Comparison of ENCODE assay signal across 1 cellular context in genomic region chr2:86105252-86105968, GRCh38.
TF ChIP-seq lines count a peak whose summit lies in the region.

POLR1A (minus strand) TSS chr2:86105886; CDS start chr2:86105776, 110 bp downstream.

TF ChIP-seq in SK-N-SH, 30 proteins besides CTCF, POLR2A, EP300 and RAD21 (continued from another document):
- TF ChIP-seq REST (IDR thresholded peaks at IDR 0.05; ENCODE audit: low read depth, low read length) (no peak), NFIC (IDR thresholded peaks at IDR 0.05; ENCODE audit: borderline replicate concordance) (no peak), USF2 (IDR thresholded peaks at IDR 0.05; ENCODE audit: borderline replicate concordance, low read depth, low read length) (no peak), IRF3 (IDR thresholded peaks at IDR 0.05; ENCODE audit: low read depth, low read length) (no peak), PBX3 (IDR thresholded peaks at IDR 0.05) (no peak), RXRA (IDR thresholded peaks at IDR 0.05; ENCODE audit: borderline replicate concordance, low read depth) (no peak), TAF1 (IDR thresholded peaks at IDR 0.05; ENCODE audit: borderline replicate concordance, low read depth, low read length) (0 out of 2 replicates have a peak, but pooled peaks have one; percentile 41), MEF2A (IDR thresholded peaks at IDR 0.05; ENCODE audit: borderline replicate concordance, low read depth) (no peak), ELF1 (IDR thresholded peaks at IDR 0.05) (no peak), FOSL2 (IDR thresholded peaks at IDR 0.05; ENCODE audit: borderline replicate concordance, low read depth) (no peak)
